In the genomic region with DNA sequence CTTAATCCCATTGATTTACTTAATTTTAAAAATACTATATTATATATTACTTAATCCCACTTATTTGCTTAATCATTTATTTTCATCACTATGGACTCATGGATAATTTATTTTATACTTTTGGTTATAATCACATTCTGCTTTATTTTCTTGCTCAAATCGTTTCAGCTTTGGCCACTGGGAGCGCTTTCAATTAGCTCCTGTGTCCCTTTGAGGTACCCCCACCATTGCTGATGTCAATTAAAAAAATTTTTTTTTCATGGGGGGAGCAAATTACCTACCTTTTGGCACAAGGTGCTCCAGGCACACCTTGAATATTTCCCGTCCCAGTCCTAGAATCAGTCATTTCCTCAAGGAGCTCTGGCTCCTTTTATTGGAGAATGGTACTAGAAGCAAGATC, we compare ENCODE assay signal across 1 cellular context.
TF ChIP-seq lines count a peak whose summit lies in the region.

No MANE protein-coding gene starts in this region.

TF ChIP-seq in GM23338, 12 proteins besides CTCF, POLR2A, EP300 and RAD21 (continued from another document):
- TF ChIP-seq, protein P1, sequence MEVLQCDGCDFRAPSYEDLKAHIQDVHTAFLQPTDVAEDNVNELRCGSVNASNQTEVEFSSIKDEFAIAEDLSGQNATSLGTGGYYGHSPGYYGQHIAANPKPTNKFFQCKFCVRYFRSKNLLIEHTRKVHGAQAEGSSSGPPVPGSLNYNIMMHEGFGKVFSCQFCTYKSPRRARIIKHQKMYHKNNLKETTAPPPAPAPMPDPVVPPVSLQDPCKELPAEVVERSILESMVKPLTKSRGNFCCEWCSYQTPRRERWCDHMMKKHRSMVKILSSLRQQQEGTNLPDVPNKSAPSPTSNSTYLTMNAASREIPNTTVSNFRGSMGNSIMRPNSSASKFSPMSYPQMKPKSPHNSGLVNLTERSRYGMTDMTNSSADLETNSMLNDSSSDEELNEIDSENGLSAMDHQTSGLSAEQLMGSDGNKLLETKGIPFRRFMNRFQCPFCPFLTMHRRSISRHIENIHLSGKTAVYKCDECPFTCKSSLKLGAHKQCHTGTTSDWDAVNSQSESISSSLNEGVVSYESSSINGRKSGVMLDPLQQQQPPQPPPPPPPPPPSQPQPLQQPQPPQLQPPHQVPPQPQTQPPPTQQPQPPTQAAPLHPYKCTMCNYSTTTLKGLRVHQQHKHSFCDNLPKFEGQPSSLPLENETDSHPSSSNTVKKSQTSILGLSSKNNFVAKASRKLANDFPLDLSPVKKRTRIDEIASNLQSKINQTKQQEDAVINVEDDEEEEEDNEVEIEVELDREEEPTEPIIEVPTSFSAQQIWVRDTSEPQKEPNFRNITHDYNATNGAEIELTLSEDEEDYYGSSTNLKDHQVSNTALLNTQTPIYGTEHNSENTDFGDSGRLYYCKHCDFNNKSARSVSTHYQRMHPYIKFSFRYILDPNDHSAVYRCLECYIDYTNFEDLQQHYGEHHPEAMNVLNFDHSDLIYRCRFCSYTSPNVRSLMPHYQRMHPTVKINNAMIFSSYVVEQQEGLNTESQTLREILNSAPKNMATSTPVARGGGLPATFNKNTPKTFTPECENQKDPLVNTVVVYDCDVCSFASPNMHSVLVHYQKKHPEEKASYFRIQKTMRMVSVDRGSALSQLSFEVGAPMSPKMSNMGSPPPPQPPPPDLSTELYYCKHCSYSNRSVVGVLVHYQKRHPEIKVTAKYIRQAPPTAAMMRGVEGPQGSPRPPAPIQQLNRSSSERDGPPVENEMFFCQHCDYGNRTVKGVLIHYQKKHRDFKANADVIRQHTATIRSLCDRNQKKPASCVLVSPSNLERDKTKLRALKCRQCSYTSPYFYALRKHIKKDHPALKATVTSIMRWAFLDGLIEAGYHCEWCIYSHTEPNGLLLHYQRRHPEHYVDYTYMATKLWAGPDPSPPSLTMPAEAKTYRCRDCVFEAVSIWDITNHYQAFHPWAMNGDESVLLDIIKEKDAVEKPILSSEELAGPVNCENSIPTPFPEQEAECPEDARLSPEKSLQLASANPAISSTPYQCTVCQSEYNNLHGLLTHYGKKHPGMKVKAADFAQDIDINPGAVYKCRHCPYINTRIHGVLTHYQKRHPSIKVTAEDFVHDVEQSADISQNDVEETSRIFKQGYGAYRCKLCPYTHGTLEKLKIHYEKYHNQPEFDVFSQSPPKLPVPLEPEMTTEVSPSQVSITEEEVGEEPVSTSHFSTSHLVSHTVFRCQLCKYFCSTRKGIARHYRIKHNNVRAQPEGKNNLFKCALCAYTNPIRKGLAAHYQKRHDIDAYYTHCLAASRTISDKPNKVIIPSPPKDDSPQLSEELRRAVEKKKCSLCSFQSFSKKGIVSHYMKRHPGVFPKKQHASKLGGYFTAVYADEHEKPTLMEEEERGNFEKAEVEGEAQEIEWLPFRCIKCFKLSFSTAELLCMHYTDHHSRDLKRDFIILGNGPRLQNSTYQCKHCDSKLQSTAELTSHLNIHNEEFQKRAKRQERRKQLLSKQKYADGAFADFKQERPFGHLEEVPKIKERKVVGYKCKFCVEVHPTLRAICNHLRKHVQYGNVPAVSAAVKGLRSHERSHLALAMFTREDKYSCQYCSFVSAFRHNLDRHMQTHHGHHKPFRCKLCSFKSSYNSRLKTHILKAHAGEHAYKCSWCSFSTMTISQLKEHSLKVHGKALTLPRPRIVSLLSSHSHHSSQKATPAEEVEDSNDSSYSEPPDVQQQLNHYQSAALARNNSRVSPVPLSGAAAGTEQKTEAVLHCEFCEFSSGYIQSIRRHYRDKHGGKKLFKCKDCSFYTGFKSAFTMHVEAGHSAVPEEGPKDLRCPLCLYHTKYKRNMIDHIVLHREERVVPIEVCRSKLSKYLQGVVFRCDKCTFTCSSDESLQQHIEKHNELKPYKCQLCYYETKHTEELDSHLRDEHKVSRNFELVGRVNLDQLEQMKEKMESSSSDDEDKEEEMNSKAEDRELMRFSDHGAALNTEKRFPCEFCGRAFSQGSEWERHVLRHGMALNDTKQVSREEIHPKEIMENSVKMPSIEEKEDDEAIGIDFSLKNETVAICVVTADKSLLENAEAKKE (CRISPR knock-in tag; IDR thresholded peaks at IDR 0.05): no peak
- TF ChIP-seq STAT1 (IDR thresholded peaks at IDR 0.05; ENCODE audit: unreplicated experiment): no peak
- no peak for TF ChIP-seq JUNB (IDR thresholded peaks at IDR 0.05; ENCODE audit: unreplicated experiment)
- TF ChIP-seq EZH2 (IDR thresholded peaks at IDR 0.05; ENCODE audit: low read depth, unreplicated experiment): no peak
- no peak for TF ChIP-seq EZH2phosphoT487 (IDR thresholded peaks at IDR 0.05; ENCODE audit: unreplicated experiment)
- TF ChIP-seq, protein P2, sequence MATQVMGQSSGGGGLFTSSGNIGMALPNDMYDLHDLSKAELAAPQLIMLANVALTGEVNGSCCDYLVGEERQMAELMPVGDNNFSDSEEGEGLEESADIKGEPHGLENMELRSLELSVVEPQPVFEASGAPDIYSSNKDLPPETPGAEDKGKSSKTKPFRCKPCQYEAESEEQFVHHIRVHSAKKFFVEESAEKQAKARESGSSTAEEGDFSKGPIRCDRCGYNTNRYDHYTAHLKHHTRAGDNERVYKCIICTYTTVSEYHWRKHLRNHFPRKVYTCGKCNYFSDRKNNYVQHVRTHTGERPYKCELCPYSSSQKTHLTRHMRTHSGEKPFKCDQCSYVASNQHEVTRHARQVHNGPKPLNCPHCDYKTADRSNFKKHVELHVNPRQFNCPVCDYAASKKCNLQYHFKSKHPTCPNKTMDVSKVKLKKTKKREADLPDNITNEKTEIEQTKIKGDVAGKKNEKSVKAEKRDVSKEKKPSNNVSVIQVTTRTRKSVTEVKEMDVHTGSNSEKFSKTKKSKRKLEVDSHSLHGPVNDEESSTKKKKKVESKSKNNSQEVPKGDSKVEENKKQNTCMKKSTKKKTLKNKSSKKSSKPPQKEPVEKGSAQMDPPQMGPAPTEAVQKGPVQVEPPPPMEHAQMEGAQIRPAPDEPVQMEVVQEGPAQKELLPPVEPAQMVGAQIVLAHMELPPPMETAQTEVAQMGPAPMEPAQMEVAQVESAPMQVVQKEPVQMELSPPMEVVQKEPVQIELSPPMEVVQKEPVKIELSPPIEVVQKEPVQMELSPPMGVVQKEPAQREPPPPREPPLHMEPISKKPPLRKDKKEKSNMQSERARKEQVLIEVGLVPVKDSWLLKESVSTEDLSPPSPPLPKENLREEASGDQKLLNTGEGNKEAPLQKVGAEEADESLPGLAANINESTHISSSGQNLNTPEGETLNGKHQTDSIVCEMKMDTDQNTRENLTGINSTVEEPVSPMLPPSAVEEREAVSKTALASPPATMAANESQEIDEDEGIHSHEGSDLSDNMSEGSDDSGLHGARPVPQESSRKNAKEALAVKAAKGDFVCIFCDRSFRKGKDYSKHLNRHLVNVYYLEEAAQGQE (IDR thresholded peaks at IDR 0.05; ENCODE audit: unreplicated experiment): no peak
- TF ChIP-seq ZNF114 (CRISPR knock-in tag; IDR thresholded peaks at IDR 0.05): no peak
